Comparison of ENCODE assay signal across 15 cellular contexts in genomic region chr7:117053407-117053806, GRCh38.
"Had no signal": no experiment of that assay in that cellular context is flagged by ENCODE, and none has a peak within 500 bp of the region (broad histone marks: within the 10 kb centered on the region; RNA-seq: fewer than 3 reads in every experiment).

No MANE protein-coding gene starts in this region.

- ATAC-seq: activated T-helper 17 cell treated with anti-CD3 and anti-CD28 coated beads, Interleukin-2, amount 50 U/mL, for 72 hours; esophagus mucosa; left lung; pancreas had no signal

- H3K4me1 ChIP-seq: left lung had no signal

- H3K9me3 Mint-ChIP-seq: activated CD4-positive, alpha-beta T cell treated with anti-CD3 and anti-CD28 coated beads, Interleukin-2, amount 10 ng/mL, durations not matched to agents 7 days and 5 days; T-helper 1 cell treated with Interleukin-12 subunit alpha and Interleukin-12 subunit beta and Interleukin-4 antibody, amounts not matched to agents 30 μg/mL and 1 μg/mL, for 36 hours had no signal

- H3K36me3 ChIP-seq: brain microvascular endothelial cell, gastrocnemius medialis, left lung, pancreas, stomach, thoracic aorta had no signal

- H3K4me3 Mint-ChIP-seq: activated CD4-positive, alpha-beta T cell treated with anti-CD3 and anti-CD28 coated beads, Interleukin-2, amount 10 ng/mL, durations not matched to agents 7 days and 5 days; activated T-helper 17 cell treated with anti-CD3 and anti-CD28 coated beads, Interleukin-2, amount 50 U/mL, for 72 hours; neural crest cell; T-helper 1 cell treated with Interleukin-12 subunit alpha and Interleukin-12 subunit beta and Interleukin-4 antibody, amounts not matched to agents 30 μg/mL and 1 μg/mL, for 36 hours had no signal

- H3K27me3 Mint-ChIP-seq: activated T-helper 17 cell treated with anti-CD3 and anti-CD28 coated beads, Interleukin-2, amount 50 U/mL, for 72 hours had no signal

- H3K27ac Mint-ChIP-seq: activated CD4-positive, alpha-beta T cell treated with anti-CD3 and anti-CD28 coated beads, Interleukin-2, amount 10 ng/mL, durations not matched to agents 7 days and 5 days; activated T-helper 17 cell treated with anti-CD3 and anti-CD28 coated beads, Interleukin-2, amount 50 U/mL, for 72 hours; T-helper 1 cell treated with Interleukin-12 subunit alpha and Interleukin-12 subunit beta and Interleukin-4 antibody, amounts not matched to agents 30 μg/mL and 1 μg/mL, for 36 hours had no signal

- DNase-seq: activated CD4-positive, alpha-beta T cell treated with anti-CD3 and anti-CD28 coated beads, Interleukin-2, amount 10 ng/mL, durations not matched to agents 7 days and 5 days; activated CD4-positive, CD25-positive, alpha-beta regulatory T cell; activated naive CD4-positive, alpha-beta T cell treated with anti-CD3 and anti-CD28 coated beads, Interleukin-2, amount 50 U/mL, for 16 hours; activated T-cell treated with anti-CD3 and anti-CD28 coated beads for 4 hours; amygdala; brain microvascular endothelial cell; gastrocnemius medialis; left lung; pancreas; stomach had no signal

- H3K27me3 ChIP-seq: brain microvascular endothelial cell, gastrocnemius medialis, left lung, pancreas, stomach had no signal

- H3K9me3 ChIP-seq: gastrocnemius medialis, left lung, pancreas, stomach, thoracic aorta had no signal

- H3K4me3 ChIP-seq: gastrocnemius medialis, left lung, pancreas, stomach, thoracic aorta had no signal

- H3K27ac ChIP-seq: brain microvascular endothelial cell, gastrocnemius medialis, left lung, pancreas, stomach, thoracic aorta had no signal
